ENCODE assay signal across 16 cellular contexts in the genomic region with DNA sequence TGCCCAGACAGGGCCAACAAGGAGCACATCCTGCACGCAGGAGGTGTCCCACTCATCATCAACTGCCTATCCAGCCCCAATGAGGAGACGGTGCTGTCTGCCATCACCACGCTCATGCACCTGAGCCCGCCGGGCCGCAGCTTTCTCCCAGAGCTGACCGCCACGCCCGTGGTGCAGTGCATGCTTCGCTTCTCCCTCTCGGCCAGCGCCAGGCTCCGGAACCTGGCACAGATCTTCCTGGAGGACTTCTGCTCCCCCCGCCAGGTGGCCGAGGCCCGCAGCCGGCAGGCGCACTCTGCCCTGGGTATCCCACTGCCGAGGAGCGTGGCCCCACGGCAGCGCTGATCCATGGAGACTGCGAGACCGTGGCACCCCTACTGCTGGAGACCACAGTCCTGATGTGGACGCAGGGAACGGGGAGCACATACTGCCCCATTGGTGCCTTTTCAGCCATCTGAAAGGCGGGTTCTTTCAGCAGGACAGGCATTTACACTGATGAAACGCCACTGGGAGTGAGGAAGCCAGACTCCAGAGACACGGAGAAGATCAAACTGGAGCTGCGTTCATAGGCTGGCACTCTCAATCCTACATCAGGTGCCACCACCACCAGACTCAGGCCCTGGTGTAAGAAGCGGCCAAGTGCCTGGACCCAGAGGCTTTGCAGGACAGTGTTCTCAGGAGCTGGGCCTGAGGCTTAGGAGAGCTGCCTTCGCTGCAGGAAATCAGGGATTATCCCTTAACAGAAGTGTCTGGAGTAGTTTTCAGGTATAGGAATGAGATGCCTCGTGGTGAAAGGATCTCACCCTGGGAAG. TPM values are rescaled to one million over a fixed set of nuclear protein-coding genes. Genes with fewer than 3 reads are reported as not detected.
DNase-seq lines count a peak whose midpoint lies in the region; ATAC-seq and TF ChIP-seq lines count a peak whose summit lies in the region.
"Had no signal": no experiment of that assay in that cellular context is flagged by ENCODE, and none has a peak within 500 bp of the region (broad histone marks: within the 10 kb centered on the region; RNA-seq: fewer than 3 reads in every experiment).

No MANE protein-coding gene starts in this region.

- H3K4me1 Mint-ChIP-seq in CD4-positive, CD25-positive, alpha-beta regulatory T cell = peaks cover 14 to 43% (median 31%) of the 10 kb centered on the region in 4 donors

- no peak overlapping the region for H3K4me3 ChIP-seq in CD4-positive, CD25-positive, alpha-beta regulatory T cell (ENCODE audit: low read depth, low read length)
- no peak overlapping the region for H3K4me3 ChIP-seq in esophagus squamous epithelium
- H3K4me3 ChIP-seq: BLaER1, lower lobe of right lung, psoas muscle had no signal

- no peak for TF ChIP-seq CTCF in esophagus squamous epithelium (IDR thresholded peaks at IDR 0.05)

- ATAC-seq in CD4-positive, CD25-positive, alpha-beta regulatory T cell (ENCODE audit: low read depth in 2 of 2) = no peak
- ATAC-seq in GM21529 (IDR thresholded peaks at IDR 0.05; ENCODE audit: unreplicated experiment) = no peak
- no peak for ATAC-seq in HG03571 (IDR thresholded peaks at IDR 0.05; ENCODE audit: unreplicated experiment)
- ATAC-seq: lower lobe of right lung; psoas muscle; stimulated activated naive CD8-positive, alpha-beta T cell treated with anti-CD3 and anti-CD28 coated beads, Interleukin-15, Interleukin-2, amounts not matched to agents 100 U/mL and 50 U/mL, for 24 hours had no signal

- no peaks in the 10 kb centered on the region for H3K27me3 Mint-ChIP-seq in CD4-positive, CD25-positive, alpha-beta regulatory T cell

- no peaks in the 10 kb centered on the region for H3K27me3 ChIP-seq in CD4-positive, CD25-positive, alpha-beta regulatory T cell (ENCODE audit: control insufficient read depth, insufficient read depth, low read length)
- no peaks in the 10 kb centered on the region for H3K27me3 ChIP-seq in esophagus squamous epithelium
- H3K27me3 ChIP-seq: BLaER1, brain microvascular endothelial cell had no signal

- H3K27ac Mint-ChIP-seq in CD4-positive, CD25-positive, alpha-beta regulatory T cell = no peak overlapping the region

- H3K36me3 Mint-ChIP-seq in CD4-positive, CD25-positive, alpha-beta regulatory T cell = peaks cover 11% of the 10 kb centered on the region

- peaks cover 42% of the 10 kb centered on the region for H3K4me1 ChIP-seq in CD4-positive, CD25-positive, alpha-beta regulatory T cell (ENCODE audit: control insufficient read depth, insufficient read depth, low read length, poor library complexity, severe bottlenecking)
- peaks cover 26 to 90% (median 51%) of the 10 kb centered on the region in 3 donors for H3K4me1 ChIP-seq in esophagus squamous epithelium

- no peak for TF ChIP-seq POLR2A in esophagus squamous epithelium (IDR thresholded peaks at IDR 0.05)

- WGBS in esophagus squamous epithelium, 2 donors = 74% methylated on average over 9 of the region's 33 CpGs; no CpG with 5 or more reads in 1 of the 2 donors

- DNase-seq in CD4-positive, CD25-positive, alpha-beta regulatory T cell = no peak
- DNase-seq in NCI-H82 (lab: John Stamatoyannopoulos, UW) (peak; percentile 70), esophagus squamous epithelium (lab: John Stamatoyannopoulos, UW) (no peak), NCI-H146 (lab: John Stamatoyannopoulos, UW) (no peak)
- DNase-seq: brain microvascular endothelial cell; hippocampal formation; KG1; lower lobe of right lung; NCI-H187 treated with DMSO at 0.1 percent for 48 hours; NCI-H774; psoas muscle; SIG-M5; stimulated activated naive CD8-positive, alpha-beta T cell treated with anti-CD3 and anti-CD28 coated beads, Interleukin-15, Interleukin-2, amounts not matched to agents 100 U/mL and 50 U/mL, for 24 hours had no signal

- no peaks in the 10 kb centered on the region for H3K9me3 Mint-ChIP-seq in CD4-positive, CD25-positive, alpha-beta regulatory T cell

- intact Hi-C loops in esophagus squamous epithelium (cut with DNase I) = no loop called here

- no peaks in the 10 kb centered on the region for H3K9me3 ChIP-seq in CD4-positive, CD25-positive, alpha-beta regulatory T cell (ENCODE audit: control insufficient read depth in 2 of 2, low read length in 2 of 2)
- no peaks in the 10 kb centered on the region for H3K9me3 ChIP-seq in esophagus squamous epithelium
- H3K9me3 ChIP-seq: BLaER1, lower lobe of right lung, psoas muscle had no signal

- H3K27ac ChIP-seq in CD4-positive, CD25-positive, alpha-beta regulatory T cell (ENCODE audit: insufficient read depth, low read length, poor library complexity, severe bottlenecking) = no peak overlapping the region
- H3K27ac ChIP-seq in esophagus squamous epithelium = peak overlapping the region; percentile 5 to 75 (median 56)
- H3K27ac ChIP-seq: BLaER1, brain microvascular endothelial cell, lower lobe of right lung, psoas muscle had no signal

- no peaks in the 10 kb centered on the region for H3K36me3 ChIP-seq in CD4-positive, CD25-positive, alpha-beta regulatory T cell (ENCODE audit: control insufficient read depth, insufficient read depth, low read length)
- peaks cover 0 to 24% (median 15%) of the 10 kb centered on the region in 3 donors for H3K36me3 ChIP-seq in esophagus squamous epithelium
- H3K36me3 ChIP-seq: brain microvascular endothelial cell had no signal

- peak overlapping the region in 3 of 4 donors; percentile 75 to 91 (median 77) for H3K4me3 Mint-ChIP-seq in CD4-positive, CD25-positive, alpha-beta regulatory T cell

RNA-seq across cellular contexts. Expression of a gene that starts 2.6 kb away (rescaled TPM):
- total RNA-seq in CD4-positive, CD25-positive, alpha-beta regulatory T cell = 31.6 TPM
- 10 to 100 TPM; 55.4 to 66.9 (median 57.2) TPM for polyA plus RNA-seq in CD4-positive, CD25-positive, alpha-beta regulatory T cell
- total RNA-seq in esophagus squamous epithelium = 10 to 100 TPM; 81.7 to 97.5 (median 88.4) TPM

RNA-seq across cellular contexts. Expression of a gene that starts 19.1 kb away (rescaled TPM):
- 12.8 TPM for total RNA-seq in CD4-positive, CD25-positive, alpha-beta regulatory T cell
- polyA plus RNA-seq in CD4-positive, CD25-positive, alpha-beta regulatory T cell = 1 to 10 TPM; 3.1 to 4.6 (median 4.2) TPM
- 1 to 10 TPM; 4.0 to 9.1 (median 5.3) TPM for total RNA-seq in esophagus squamous epithelium

RNA-seq across cellular contexts. Expression of a gene that starts 25.4 kb away (rescaled TPM):
- 70.9 TPM for total RNA-seq in CD4-positive, CD25-positive, alpha-beta regulatory T cell
- 100 to 1,000 TPM; 143 to 231 (median 192) TPM for polyA plus RNA-seq in CD4-positive, CD25-positive, alpha-beta regulatory T cell
- total RNA-seq in esophagus squamous epithelium = 100 to 1,000 TPM in 3 of 4 donors, 10 to 100 TPM in 1; 82.2 to 249 (median 196) TPM

RNA-seq across cellular contexts. Expression of a gene that starts 41.1 kb away (rescaled TPM):
- total RNA-seq in CD4-positive, CD25-positive, alpha-beta regulatory T cell = 9.3 TPM
- 1 to 10 TPM; 1.3 to 2.6 (median 2.0) TPM for polyA plus RNA-seq in CD4-positive, CD25-positive, alpha-beta regulatory T cell
- 10 to 100 TPM; 13.4 to 22.9 (median 17.4) TPM for total RNA-seq in esophagus squamous epithelium

RNA-seq across cellular contexts. Expression of a gene that starts 53.9 kb away (rescaled TPM):
- total RNA-seq in CD4-positive, CD25-positive, alpha-beta regulatory T cell = 318 TPM
- 100 to 1,000 TPM; 416 to 660 (median 495) TPM for polyA plus RNA-seq in CD4-positive, CD25-positive, alpha-beta regulatory T cell
- total RNA-seq in esophagus squamous epithelium = 100 to 1,000 TPM in 1 of 4 donors, 10 to 100 TPM in 3; 49.5 to 110 (median 69.5) TPM
